ENCODE assay signal across 20 cellular contexts in the genomic region with DNA sequence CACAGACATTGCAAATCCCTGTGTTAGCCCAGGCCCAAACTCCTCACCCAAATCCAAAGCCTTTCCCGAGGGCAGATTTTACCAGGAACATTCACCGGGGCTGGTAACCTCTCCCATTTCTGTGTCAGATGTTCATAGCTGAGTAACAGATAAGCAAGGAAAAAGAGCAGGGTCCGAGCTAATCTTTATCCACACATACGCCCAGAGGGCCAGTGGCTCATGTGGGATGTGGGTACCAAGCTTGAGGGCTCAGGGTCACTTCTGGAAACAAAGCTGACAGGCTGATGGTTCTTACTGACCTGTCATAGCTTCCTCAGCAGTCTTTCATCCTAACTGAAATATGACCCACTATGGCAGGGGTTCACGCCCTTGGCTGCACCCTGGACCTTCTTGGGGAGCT. TPM values are rescaled to one million over a fixed set of nuclear protein-coding genes. Genes with fewer than 3 reads are reported as not detected.
DNase-seq lines count a peak whose midpoint lies in the region; ATAC-seq and TF ChIP-seq lines count a peak whose summit lies in the region.
"Had no signal": no experiment of that assay in that cellular context is flagged by ENCODE, and none has a peak within 500 bp of the region (broad histone marks: within the 10 kb centered on the region; RNA-seq: fewer than 3 reads in every experiment).

No MANE protein-coding gene starts in this region.

- no peak for TF ChIP-seq POLR2A in uterus (IDR thresholded peaks at IDR 0.05)

- no peaks in the 10 kb centered on the region for H3K79me2 ChIP-seq in parathyroid adenoma

- DNase-seq in heart right ventricle (no peak), Right ventricle myocardium inferior (ENCODE audit: missing footprints) (no peak), dorsolateral prefrontal cortex (no peak), uterus (no peak), NCI-H748 treated with DMSO at 0.1 percent for 48 hours (lab: John Stamatoyannopoulos, UW) (no peak), AML-193 (lab: John Stamatoyannopoulos, UW) (no peak)
- DNase-seq: activated CD4-positive, alpha-beta T cell treated with anti-CD3 and anti-CD28 coated beads, Interleukin-2, amount 10 ng/mL, durations not matched to agents 24 days and 14 days; activated naive CD8-positive, alpha-beta T cell treated with anti-CD3 and anti-CD28 coated beads, Interleukin-2, amount 10 ng/mL, durations not matched to agents 7 days and 5 days; foreskin keratinocyte; H7; Kasumi-1; NCI-H1092 treated with DMSO at 0.1 percent for 48 hours; NCI-H2107; NCI-H82; nephron progenitor cell; stimulated activated naive CD4-positive, alpha-beta T cell had no signal

- ATAC-seq in heart right ventricle, result no peak
- no peak for ATAC-seq in Right ventricle myocardium inferior
- ATAC-seq in GM18867 (IDR thresholded peaks at IDR 0.05; ENCODE audit: unreplicated experiment), result no peak
- ATAC-seq: foreskin keratinocyte, left lobe of liver, Panc1 had no signal

- WGBS in heart right ventricle, 2 donors, result 75 to 76% methylated on average over 5 of the region's 5 CpGs

- H3K9ac ChIP-seq in parathyroid adenoma, result no peak overlapping the region

- TF ChIP-seq CTCF in heart right ventricle (IDR thresholded peaks at IDR 0.05) (no peak), dorsolateral prefrontal cortex (IDR thresholded peaks at IDR 0.05 in 54 of 56, conservative IDR thresholded peaks at IDR 0.05 in 2 of 56; ENCODE audit: low read depth in 1 of 56, partially characterized antibody in 56 of 56) (no peak), parathyroid adenoma (IDR thresholded peaks at IDR 0.05) (no peak), uterus (IDR thresholded peaks at IDR 0.05) (no peak)

- H3K36me3 ChIP-seq in heart right ventricle (peaks cover 0 to 70% (median 17%) of the 10 kb centered on the region in 9 donors), parathyroid adenoma (ENCODE audit: control insufficient read depth, insufficient read depth, low read length) (no peaks in the 10 kb centered on the region), uterus (no peaks in the 10 kb centered on the region)

- H3K27me3 ChIP-seq in heart right ventricle (no peaks in the 10 kb centered on the region), dorsolateral prefrontal cortex (no peaks in the 10 kb centered on the region), parathyroid adenoma (ENCODE audit: control insufficient read depth, insufficient read depth, low read length) (no peaks in the 10 kb centered on the region), uterus (no peaks in the 10 kb centered on the region)
- H3K27me3 ChIP-seq: foreskin keratinocyte had no signal

- H3K4me1 ChIP-seq in heart right ventricle (peaks cover 7 to 37% (median 18%) of the 10 kb centered on the region in 9 donors), parathyroid adenoma (peaks cover 31% of the 10 kb centered on the region), uterus (peaks cover 0 to 14% of the 10 kb centered on the region in 2 donors)
- H3K4me1 ChIP-seq: foreskin keratinocyte had no signal

- H3K27ac ChIP-seq in heart right ventricle (peak overlapping the region; percentile 8 to 81 (median 68)), dorsolateral prefrontal cortex (peak overlapping the region; percentile 30 to 96 (median 84)), parathyroid adenoma (peak overlapping the region; percentile 82), uterus (peak overlapping the region; percentile 67 to 89)
- H3K27ac ChIP-seq: foreskin keratinocyte had no signal

- H3K4me2 ChIP-seq in parathyroid adenoma (ENCODE audit: low read length), result no peak overlapping the region

- intact Hi-C loops in heart right ventricle (cut with DNase I) (loop anchor here in 7 of 10 donors (10.0 kb wide), 5 partner anchors 246 to 666 kb away; a partner anchor contains a TSS), Right ventricle myocardium inferior (cut with DNase I) (loop anchor here (10.0 kb wide), 2 partner anchors 376 to 666 kb away; a partner anchor contains a TSS), dorsolateral prefrontal cortex (cut with DNase I) (loop anchor here in 1 of 2 donors (10.0 kb wide), 1 partner anchor 666 kb away; no protein-coding TSS in a partner anchor), uterus (cut with DNase I; ENCODE audit: low total_unique reads) (no loop called here)

- H3K4me3 ChIP-seq in heart right ventricle (no peak overlapping the region), dorsolateral prefrontal cortex (no peak overlapping the region), parathyroid adenoma (ENCODE audit: low read depth, low read length) (no peak overlapping the region), uterus (no peak overlapping the region)

- H2AFZ ChIP-seq in parathyroid adenoma, result peak overlapping the region; percentile 28

- H3K9me3 ChIP-seq in heart right ventricle (peaks cover 0 to 3% (median 0%) of the 10 kb centered on the region in 11 donors), parathyroid adenoma (ENCODE audit: control insufficient read depth, low read length) (no peaks in the 10 kb centered on the region), uterus (no peaks in the 10 kb centered on the region)

RNA-seq across cellular contexts. Expression of a gene that starts 39.8 kb away (rescaled TPM):
- total RNA-seq in heart right ventricle (10 to 100 TPM; 45.0 to 80.3 (median 64.8) TPM), Right ventricle myocardium inferior (65.8 TPM), dorsolateral prefrontal cortex (10 to 100 TPM; 33.6 to 88.2 (median 55.4) TPM), uterus (100 to 1,000 TPM in 3 of 4 donors, 10 to 100 TPM in 1; 48.3 to 169 (median 130) TPM)
- polyA plus RNA-seq in heart right ventricle, result 10 to 100 TPM; 21.4 to 25.4 TPM
